28 cellular contexts compared by ENCODE assay signal in the genomic region with DNA sequence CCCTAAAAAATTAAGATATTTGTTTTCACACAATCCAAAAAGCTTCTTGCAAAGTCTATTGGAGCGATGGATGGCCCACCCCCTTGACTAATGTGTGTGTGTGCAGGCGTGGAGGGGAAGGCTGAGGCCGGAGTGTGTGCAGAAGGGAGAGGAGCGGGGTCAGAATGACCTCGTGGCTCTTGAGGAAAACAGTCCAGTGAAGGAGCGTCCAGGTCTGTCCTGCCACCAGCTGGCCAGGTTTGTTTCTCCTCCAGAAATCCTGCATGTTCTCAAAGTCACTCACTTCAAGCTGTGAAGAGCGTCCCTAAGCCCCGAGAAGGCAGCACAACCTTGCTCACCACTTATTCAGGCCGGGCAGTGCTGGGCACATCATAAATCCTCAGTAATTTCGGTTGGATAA.
DNase-seq lines count a peak whose midpoint lies in the region; ATAC-seq and TF ChIP-seq lines count a peak whose summit lies in the region.
"Had no signal": no experiment of that assay in that cellular context is flagged by ENCODE, and none has a peak within 500 bp of the region (broad histone marks: within the 10 kb centered on the region; RNA-seq: fewer than 3 reads in every experiment).

No MANE protein-coding gene starts in this region.

- H3K36me3 Mint-ChIP-seq in endodermal cell (ENCODE audit: low read depth) = no peaks in the 10 kb centered on the region
- H3K36me3 Mint-ChIP-seq in GM23338 (ENCODE audit: low read depth) = no peaks in the 10 kb centered on the region
- H3K36me3 Mint-ChIP-seq: CD14-positive monocyte; naive thymus-derived CD8-positive, alpha-beta T cell had no signal

- no peaks in the 10 kb centered on the region for H3K79me2 ChIP-seq in GM23338 (replicated peaks; ENCODE audit: insufficient read depth)

- H3K27me3 ChIP-seq in endodermal cell (ENCODE audit: control insufficient read depth, insufficient read depth, low read length, poor library complexity, severe bottlenecking) = peaks cover 63% of the 10 kb centered on the region
- H3K27me3 ChIP-seq in skeletal muscle satellite cell (ENCODE audit: control insufficient read depth, insufficient read depth, low read length) = peaks cover 25% of the 10 kb centered on the region
- peaks cover 9% of the 10 kb centered on the region; the same call in 1 of the 2 replicates for H3K27me3 ChIP-seq in HAP-1 (ENCODE audit: low read depth)
- no peaks in the 10 kb centered on the region for H3K27me3 ChIP-seq in GM23338 (ENCODE audit: insufficient read depth)
- H3K27me3 ChIP-seq: cardiac muscle cell, esophagus muscularis mucosa, SJSA1, transverse colon had no signal

- no peak for TF ChIP-seq CTCF in endodermal cell (conservative IDR thresholded peaks at IDR 0.05)
- peak in 1 of 2 experiments; percentile 14; a peak in 1 of 4 replicates for TF ChIP-seq CTCF in GM23338 (conservative IDR thresholded peaks at IDR 0.05; ENCODE audit: low read depth in 2 of 2)

- H3K4me3 Mint-ChIP-seq in endodermal cell (no peak overlapping the region), GM23338 (no peak overlapping the region)

- no peak for ATAC-seq in GM23338
- ATAC-seq: effector memory CD8-positive, alpha-beta T cell; foreskin keratinocyte had no signal

- H2AFZ ChIP-seq in GM23338 = no peak overlapping the region

- H3K27me3 Mint-ChIP-seq in endodermal cell (ENCODE audit: insufficient read depth) (peaks cover 79% of the 10 kb centered on the region), GM23338 (ENCODE audit: insufficient read depth, low read depth, poor library complexity) (peaks cover 9% of the 10 kb centered on the region)

- 90 to 91% methylated on average over 9 to 10 of the region's 10 CpGs for WGBS in endodermal cell (ENCODE audit: insufficient coverage in 1 of 2, insufficient read length in 1 of 2), 2 experiments

- H3F3A ChIP-seq in GM23338 (replicated peaks; ENCODE audit: low read depth) = no peaks in the 10 kb centered on the region

- no peak overlapping the region for H3K9ac ChIP-seq in endodermal cell (ENCODE audit: extremely low read depth, low read length, poor library complexity, severe bottlenecking)
- H3K9ac ChIP-seq in skeletal muscle satellite cell (ENCODE audit: low read depth, low read length) = no peak overlapping the region

- peak overlapping the region; percentile 73 for H3K4me2 ChIP-seq in skeletal muscle satellite cell (ENCODE audit: low read length)
- no peak overlapping the region for H3K4me2 ChIP-seq in GM23338

- H3K4me1 Mint-ChIP-seq in endodermal cell = peaks cover 15% of the 10 kb centered on the region
- peaks cover 37% of the 10 kb centered on the region for H3K4me1 Mint-ChIP-seq in GM23338

- no peaks in the 10 kb centered on the region for H3K36me3 ChIP-seq in endodermal cell (ENCODE audit: control insufficient read depth, insufficient read depth, low read length)
- H3K36me3 ChIP-seq in skeletal muscle satellite cell (ENCODE audit: insufficient read depth, low read length) = no peaks in the 10 kb centered on the region
- H3K36me3 ChIP-seq in HAP-1 (replicated peaks) = no peaks in the 10 kb centered on the region
- no peaks in the 10 kb centered on the region for H3K36me3 ChIP-seq in GM23338 (ENCODE audit: insufficient read depth)
- H3K36me3 ChIP-seq: cardiac muscle cell, esophagus muscularis mucosa, heart right ventricle, SJSA1, transverse colon had no signal

- H3K27ac ChIP-seq in angular gyrus (ENCODE audit: low read depth, low read length) (peak overlapping the region; percentile 43), endodermal cell (ENCODE audit: low read depth, low read length) (peak overlapping the region; percentile 34), GM23338 (ENCODE audit: low read depth) (no peak overlapping the region)
- H3K27ac ChIP-seq: 22Rv1, cardiac muscle cell, foreskin keratinocyte, psoas muscle, SJSA1, transverse colon had no signal

- H3K4me1 ChIP-seq in endodermal cell (ENCODE audit: control insufficient read depth, insufficient read depth, low read length) (no peaks in the 10 kb centered on the region), skeletal muscle satellite cell (ENCODE audit: control insufficient read depth, insufficient read depth, low read length) (peaks cover 11% of the 10 kb centered on the region), HAP-1 (0 out of 2 replicates have a peak, but pooled peaks cover 5% of the 10 kb centered on the region), GM23338 (ENCODE audit: insufficient read depth) (peaks cover 34% of the 10 kb centered on the region)
- H3K4me1 ChIP-seq: Caco-2, foreskin keratinocyte, psoas muscle had no signal

- no peaks in the 10 kb centered on the region for H4K20me1 ChIP-seq in GM23338 (replicated peaks; ENCODE audit: insufficient read depth)

- no peak overlapping the region for H3K4me3 ChIP-seq in endodermal cell (ENCODE audit: low read length)
- no peak overlapping the region for H3K4me3 ChIP-seq in skeletal muscle satellite cell (ENCODE audit: low read length)
- H3K4me3 ChIP-seq in HAP-1 = no peak overlapping the region
- no peak overlapping the region for H3K4me3 ChIP-seq in GM23338
- H3K4me3 ChIP-seq: cardiac muscle cell, lung, SJSA1 had no signal

- peak; percentile 48 for DNase-seq in DMS 273 (lab: John Stamatoyannopoulos, UW; ENCODE audit: unreplicated experiment)
- DNase-seq in DMS 273 treated with DMSO at 0.1 percent for 48 hours (lab: John Stamatoyannopoulos, UW) = no peak
- no peak for DNase-seq in endodermal cell
- no peak for DNase-seq in kidney tubule cell (ENCODE audit: low spot score)
- no peak for DNase-seq in HAP-1 (ENCODE audit: low spot score in 2 of 2)
- DNase-seq in GM23338 (ENCODE audit: low spot score) = no peak
- DNase-seq: Caco-2; cortex of kidney; DMS79; effector memory CD8-positive, alpha-beta T cell; foreskin keratinocyte; GDM1; MM.1S; naive thymus-derived CD8-positive, alpha-beta T cell; NCI-H2029 treated with DMSO at 0.1 percent for 48 hours; psoas muscle; T1000; transverse colon had no signal

- H3K9me3 Mint-ChIP-seq in endodermal cell (peaks cover under 1% of the 10 kb centered on the region), GM23338 (no peaks in the 10 kb centered on the region)
- H3K9me3 Mint-ChIP-seq: activated T-helper 17 cell treated with anti-CD3 and anti-CD28 coated beads, Interleukin-2, amount 50 U/mL, for 72 hours; CD14-positive monocyte; effector memory CD8-positive, alpha-beta T cell; naive thymus-derived CD8-positive, alpha-beta T cell had no signal

- in situ Hi-C loops in HAP-1 (cut with MboI; ENCODE audit: low sequenced_read_pairs) = loop anchor here (25.0 kb wide), 3 partner anchors 322 to 847 kb away; partner anchors contain the start of gene PRKACB

- H3K9me3 ChIP-seq in endodermal cell (ENCODE audit: control insufficient read depth, low read length) = no peaks in the 10 kb centered on the region
- H3K9me3 ChIP-seq in skeletal muscle satellite cell (replicated peaks; ENCODE audit: low read length) = no peaks in the 10 kb centered on the region
- H3K9me3 ChIP-seq in HAP-1 = no peaks in the 10 kb centered on the region
- H3K9me3 ChIP-seq: Caco-2, esophagus muscularis mucosa, heart right ventricle, psoas muscle, SJSA1, transverse colon had no signal

- H3K9me2 ChIP-seq in GM23338 (ENCODE audit: insufficient read depth) = no peaks in the 10 kb centered on the region

- H3K27ac Mint-ChIP-seq in endodermal cell (no peak overlapping the region), GM23338 (no peak overlapping the region)
- H3K27ac Mint-ChIP-seq: activated T-helper 17 cell treated with anti-CD3 and anti-CD28 coated beads, Interleukin-2, amount 50 U/mL, for 72 hours; effector memory CD8-positive, alpha-beta T cell had no signal

TF ChIP-seq in GM23338, 12 proteins besides CTCF, POLR2A, EP300 and RAD21 (continues in another document):
- TF ChIP-seq CREB1 (CRISPR knock-in tag; IDR thresholded peaks at IDR 0.05; ENCODE audit: low read depth) (no peak), POLR2AphosphoS5 (IDR thresholded peaks at IDR 0.05; ENCODE audit: low read depth) (no peak), ETS1 (IDR thresholded peaks at IDR 0.05) (no peak), EZH2 (IDR thresholded peaks at IDR 0.05; ENCODE audit: low read depth, unreplicated experiment) (no peak), ZNF331 (CRISPR knock-in tag; IDR thresholded peaks at IDR 0.05; ENCODE audit: low read depth) (no peak), STAT1 (IDR thresholded peaks at IDR 0.05; ENCODE audit: unreplicated experiment) (no peak), NANOG (IDR thresholded peaks at IDR 0.05; ENCODE audit: borderline replicate concordance) (no peak), EZH2phosphoT487 (IDR thresholded peaks at IDR 0.05; ENCODE audit: unreplicated experiment) (no peak)
